1 cellular context compared by ENCODE assay signal in genomic region chr11:8085006-8085645, GRCh38.
TF ChIP-seq lines count a peak whose summit lies in the region.

No MANE protein-coding gene starts in this region.

TF ChIP-seq in neural cell, 6 proteins besides CTCF, POLR2A, EP300 and RAD21 (continued from another document):
- TF ChIP-seq REST (IDR thresholded peaks at IDR 0.05; ENCODE audit: borderline replicate concordance), result no peak
